ENCODE assay signal across 8 cellular contexts in genomic region chr1:22024485-22025367, GRCh38. TPM values are rescaled to one million over a fixed set of nuclear protein-coding genes. Genes with fewer than 3 reads are reported as not detected.
DNase-seq lines count a peak whose midpoint lies in the region; ATAC-seq and TF ChIP-seq lines count a peak whose summit lies in the region.

No MANE protein-coding gene starts in this region.

- peaks cover 18% of the 10 kb centered on the region for H3K36me3 Mint-ChIP-seq in CD4-positive, alpha-beta T cell (ENCODE audit: low read depth)
- H3K36me3 Mint-ChIP-seq in activated T-helper 2 cell treated with anti-CD3 and anti-CD28 coated beads, Interferon-gamma antibody, Interleukin-2, Interleukin-4, amounts not matched to agents 10 μg/mL and 5 μg/mL and 100 μg/mL, durations not matched to agents 14 hours and 24 hours and 36 hours (ENCODE audit: low read depth): no peaks in the 10 kb centered on the region

- H2AFZ ChIP-seq in neuron (ENCODE audit: low read depth, low read length): peak overlapping the region; percentile 82

- no peaks in the 10 kb centered on the region for H3K27me3 ChIP-seq in CD4-positive, alpha-beta T cell (ENCODE audit: control insufficient read depth, insufficient read depth, low read length)
- H3K27me3 ChIP-seq in Panc1 (ENCODE audit: control insufficient read depth, insufficient read depth, low read length): no peaks in the 10 kb centered on the region
- H3K27me3 ChIP-seq in neuron (ENCODE audit: insufficient read depth, low read length): no peaks in the 10 kb centered on the region

- TF ChIP-seq CTCF in CD4-positive, alpha-beta T cell (IDR thresholded peaks at IDR 0.05): peak; percentile 41
- TF ChIP-seq CTCF in Panc1 (IDR thresholded peaks at IDR 0.05) (no peak; the same call in 1 of the 2 replicates), fibroblast of the aortic adventitia (IDR thresholded peaks at IDR 0.05; ENCODE audit: insufficient read depth, low read length) (peak; percentile 5)

- ATAC-seq in CD4-positive, alpha-beta T cell (ENCODE audit: poor library complexity): peak; percentile 66
- ATAC-seq in GM19395 (IDR thresholded peaks at IDR 0.05; ENCODE audit: unreplicated experiment): peak; percentile 53
- peak; percentile 27 for ATAC-seq in HG03520 (IDR thresholded peaks at IDR 0.05; ENCODE audit: unreplicated experiment)
- peak; percentile 71 for ATAC-seq in Panc1

- peaks cover 15% of the 10 kb centered on the region for H3K4me1 ChIP-seq in Panc1 (ENCODE audit: control insufficient read depth, insufficient read depth, low read length)
- peaks cover 17% of the 10 kb centered on the region for H3K4me1 ChIP-seq in neuron (ENCODE audit: insufficient read depth, low read length)

- H3K27ac ChIP-seq in CD4-positive, alpha-beta T cell (ENCODE audit: low read depth, low read length): peak overlapping the region; percentile 100
- peak overlapping the region; percentile 98 for H3K27ac ChIP-seq in Panc1 (ENCODE audit: low read length)

- H3K9me3 ChIP-seq in CD4-positive, alpha-beta T cell (ENCODE audit: control insufficient read depth, low read length): no peaks in the 10 kb centered on the region
- H3K9me3 ChIP-seq in Panc1 (ENCODE audit: control insufficient read depth, insufficient read depth, low read depth, low read length) (no peaks in the 10 kb centered on the region), neuron (ENCODE audit: low read length) (no peaks in the 10 kb centered on the region)

- peaks cover 44% of the 10 kb centered on the region for H3K4me1 Mint-ChIP-seq in CD4-positive, alpha-beta T cell (ENCODE audit: low read depth)
- peaks cover 35% of the 10 kb centered on the region for H3K4me1 Mint-ChIP-seq in activated T-helper 2 cell treated with anti-CD3 and anti-CD28 coated beads, Interferon-gamma antibody, Interleukin-2, Interleukin-4, amounts not matched to agents 10 μg/mL and 5 μg/mL and 100 μg/mL, durations not matched to agents 14 hours and 24 hours and 36 hours (ENCODE audit: low read depth)

- BruUV-seq in Panc1 (replicated peaks; lab: Mats Ljungman, UMichigan): no TSS peak

- CTCF ChIA-PET in CD4-positive, alpha-beta T cell (lab: Charles Lee): interaction anchor here (0.6 to 4.9 kb wide), 16 partner anchors 14 to 285 kb away, joined by 3 to 64 read pairs (median 4); partner anchors contain the start of genes CDC42, USP48 and WNT4
- CTCF ChIA-PET in Panc1 (lab: Charles Lee): interaction anchor here (0.5 kb wide), 1 partner anchor 143 kb away, joined by 4 read pairs; no protein-coding TSS in a partner anchor

- H3K4me3 ChIP-seq in Panc1 (ENCODE audit: low read depth in 2 of 2, low read length in 2 of 2) (peak overlapping the region; percentile 94 to 97), fibroblast of the aortic adventitia (ENCODE audit: low read depth, low read length) (peak overlapping the region; percentile 99), neuron (ENCODE audit: low read length) (peak overlapping the region; percentile 90)

- peak overlapping the region; percentile 96 for H3K4me3 Mint-ChIP-seq in CD4-positive, alpha-beta T cell
- peak overlapping the region; percentile 91 for H3K4me3 Mint-ChIP-seq in activated T-helper 2 cell treated with anti-CD3 and anti-CD28 coated beads, Interferon-gamma antibody, Interleukin-2, Interleukin-4, amounts not matched to agents 10 μg/mL and 5 μg/mL and 100 μg/mL, durations not matched to agents 14 hours and 24 hours and 36 hours (ENCODE audit: low read depth)

- no peaks in the 10 kb centered on the region for H3K27me3 Mint-ChIP-seq in CD4-positive, alpha-beta T cell
- no peaks in the 10 kb centered on the region for H3K27me3 Mint-ChIP-seq in activated T-helper 2 cell treated with anti-CD3 and anti-CD28 coated beads, Interferon-gamma antibody, Interleukin-2, Interleukin-4, amounts not matched to agents 10 μg/mL and 5 μg/mL and 100 μg/mL, durations not matched to agents 14 hours and 24 hours and 36 hours (ENCODE audit: low read depth)

- intact Hi-C loops in CD4-positive, alpha-beta T cell (cut with DNase I, micrococcal nuclease): loop anchor here (1.0 to 10.0 kb wide), 12 partner anchors 15 to 680 kb away; partner anchors contain the start of genes USP48 (in 2 of the 2) and CDC42 (in 1 of the 2)
- intact Hi-C loops in Panc1 (cut with micrococcal nuclease; ENCODE audit: unreplicated experiment): no loop called here
- intact Hi-C loops in activated T-helper 2 cell treated with anti-CD3 and anti-CD28 coated beads, Interferon-gamma antibody, Interleukin-2, Interleukin-4, amounts not matched to agents 10 μg/mL and 5 μg/mL and 100 μg/mL, durations not matched to agents 14 hours and 24 hours and 36 hours (cut with micrococcal nuclease): loop anchor here (1.0 to 10.0 kb wide), 6 partner anchors 15 to 680 kb away; partner anchors contain the start of gene USP48

- peak; percentile 58 to 89 (median 68) for DNase-seq in CD4-positive, alpha-beta T cell
- DNase-seq in Panc1 (ENCODE audit: low read depth, low spot score) (no peak), fibroblast of the aortic adventitia (ENCODE audit: low read depth) (peak; percentile 86), superior temporal gyrus (ENCODE audit: extremely low spot score) (peak; percentile 89)
- DNase-seq in activated T-helper 2 cell treated with anti-CD3 and anti-CD28 coated beads, Interferon-gamma antibody, Interleukin-2, Interleukin-4, amounts not matched to agents 10 μg/mL and 5 μg/mL and 100 μg/mL, durations not matched to agents 14 hours and 24 hours and 36 hours (ENCODE audit: low spot score): peak; percentile 75

- in situ Hi-C loops in Panc1 (cut with HindIII; ENCODE audit: low pct_unique_long_range_greater_than_20kb, low sequenced_read_pairs): no loop called here

- H3K36me3 ChIP-seq in Panc1 (ENCODE audit: control insufficient read depth, insufficient read depth, low read length) (no peaks in the 10 kb centered on the region; the same call in 1 of the 2 replicates), neuron (ENCODE audit: insufficient read depth, low read length) (no peaks in the 10 kb centered on the region)

- POLR2A ChIA-PET in CD4-positive, alpha-beta T cell (lab: Charles Lee): interaction anchor here (0.6 to 12.6 kb wide), 35 partner anchors 9 to 1307 kb away, joined by 3 to 618 read pairs (median 5); partner anchors contain the start of genes CDC42, KIF17 and USP48
- POLR2A ChIA-PET in Panc1 (lab: Charles Lee): interaction anchor here (0.5 to 1.2 kb wide), 3 partner anchors 10 to 78 kb away, joined by 3 to 15 read pairs (median 11); partner anchors contain the start of gene CDC42

- H3K9me3 Mint-ChIP-seq in CD4-positive, alpha-beta T cell: no peaks in the 10 kb centered on the region
- H3K9me3 Mint-ChIP-seq in activated T-helper 2 cell treated with anti-CD3 and anti-CD28 coated beads, Interferon-gamma antibody, Interleukin-2, Interleukin-4, amounts not matched to agents 10 μg/mL and 5 μg/mL and 100 μg/mL, durations not matched to agents 14 hours and 24 hours and 36 hours: no peaks in the 10 kb centered on the region

- H3K27ac Mint-ChIP-seq in CD4-positive, alpha-beta T cell: peak overlapping the region; percentile 93
- H3K27ac Mint-ChIP-seq in activated T-helper 2 cell treated with anti-CD3 and anti-CD28 coated beads, Interferon-gamma antibody, Interleukin-2, Interleukin-4, amounts not matched to agents 10 μg/mL and 5 μg/mL and 100 μg/mL, durations not matched to agents 14 hours and 24 hours and 36 hours: peak overlapping the region; percentile 100

RNA-seq across cellular contexts. Expression of gene CELA3A, which starts 23.3 kb away (rescaled TPM):
- total RNA-seq in CD4-positive, alpha-beta T cell: not detected
- total RNA-seq in Panc1 (2021; ENCODE audit: unreplicated experiment) (5.9 TPM), fibroblast of the aortic adventitia (ENCODE audit: low replicate concordance) (not detected in 2 replicates)
- polyA plus RNA-seq in Panc1 (2012; ENCODE audit: insufficient read length): not detected
- total RNA-seq in activated T-helper 2 cell treated with anti-CD3 and anti-CD28 coated beads, Interferon-gamma antibody, Interleukin-2, Interleukin-4, amounts not matched to agents 10 μg/mL and 5 μg/mL and 100 μg/mL, durations not matched to agents 14 hours and 24 hours and 36 hours: not detected in 2 replicates

RNA-seq across cellular contexts. Expression of gene CDC42, which starts 27.8 kb away (rescaled TPM):
- total RNA-seq in CD4-positive, alpha-beta T cell: 100 to 1,000 TPM; 375 to 379 TPM
- total RNA-seq in Panc1 (2021; ENCODE audit: unreplicated experiment) (240 TPM), fibroblast of the aortic adventitia (ENCODE audit: low replicate concordance) (253 and 525 TPM in 2 replicates)
- polyA plus RNA-seq in Panc1 (2012; ENCODE audit: insufficient read length): 137 TPM
- 342 and 350 TPM in 2 replicates for total RNA-seq in activated T-helper 2 cell treated with anti-CD3 and anti-CD28 coated beads, Interferon-gamma antibody, Interleukin-2, Interleukin-4, amounts not matched to agents 10 μg/mL and 5 μg/mL and 100 μg/mL, durations not matched to agents 14 hours and 24 hours and 36 hours

RNA-seq across cellular contexts. Expression of gene CELA3B, which starts 47.9 kb away (rescaled TPM):
- not detected for total RNA-seq in CD4-positive, alpha-beta T cell
- total RNA-seq in Panc1 (2021; ENCODE audit: unreplicated experiment) (3.4 TPM), fibroblast of the aortic adventitia (ENCODE audit: low replicate concordance) (not detected in 2 replicates)
- not detected for polyA plus RNA-seq in Panc1 (2012; ENCODE audit: insufficient read length)
- total RNA-seq in activated T-helper 2 cell treated with anti-CD3 and anti-CD28 coated beads, Interferon-gamma antibody, Interleukin-2, Interleukin-4, amounts not matched to agents 10 μg/mL and 5 μg/mL and 100 μg/mL, durations not matched to agents 14 hours and 24 hours and 36 hours: not detected in 2 replicates
